ENCODE assay signal across 8 cellular contexts in the genomic region with DNA sequence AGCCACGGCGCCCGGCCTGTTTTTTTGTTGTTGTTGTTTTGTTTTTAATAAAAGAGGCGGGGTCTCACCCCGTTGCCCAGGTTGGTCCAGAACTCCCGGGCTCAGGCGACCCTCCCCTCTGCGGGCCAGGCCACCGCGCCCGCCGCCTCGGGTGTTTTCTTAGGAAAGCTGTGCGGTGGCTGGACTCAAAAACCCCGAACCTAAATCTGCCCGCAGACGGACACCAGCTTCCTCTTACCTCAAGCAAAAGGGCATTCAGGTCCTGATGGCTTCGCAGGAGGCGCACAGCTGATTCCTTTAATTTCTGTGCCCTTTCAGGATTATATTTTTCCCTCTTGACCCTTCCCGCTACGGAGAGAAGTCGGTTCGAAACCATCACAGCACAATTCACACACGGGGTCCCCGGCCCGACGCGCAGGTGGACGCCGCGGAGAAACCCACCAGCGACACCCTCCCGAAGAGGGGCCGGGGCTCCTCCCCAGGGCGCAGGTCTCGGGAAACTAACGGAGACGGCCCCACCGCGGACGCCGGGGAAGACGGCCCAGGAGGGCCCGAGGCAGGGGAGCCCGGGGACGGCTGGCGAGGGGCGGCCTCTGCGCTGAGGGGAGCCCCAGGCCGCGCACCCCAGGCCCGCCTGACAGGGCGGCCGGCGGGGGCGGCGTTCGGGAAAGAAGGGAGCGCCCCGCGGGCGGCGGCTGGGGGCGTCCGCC. TPM values are rescaled to one million over a fixed set of nuclear protein-coding genes. Genes with fewer than 3 reads are reported as not detected.
DNase-seq lines count a peak whose midpoint lies in the region; ATAC-seq and TF ChIP-seq lines count a peak whose summit lies in the region.

No MANE protein-coding gene starts in this region.

- no peaks in the 10 kb centered on the region for H3K27me3 ChIP-seq in ACC112 (ENCODE audit: insufficient read depth, low read length)
- H3K27me3 ChIP-seq in esophagus (ENCODE audit: control insufficient read depth in 1 of 2, insufficient read depth in 2 of 2, low read length in 2 of 2), result no peaks in the 10 kb centered on the region
- H3K27me3 ChIP-seq in psoas muscle (ENCODE audit: insufficient read depth in 3 of 3, low read length in 2 of 3), result peaks cover 0 to 7% (median 0%) of the 10 kb centered on the region in 3 donors

- H3K36me3 ChIP-seq in ACC112 (ENCODE audit: insufficient read depth, low read length) (0 out of 2 replicates have a peak, but pooled peaks cover 4% of the 10 kb centered on the region), esophagus (ENCODE audit: control insufficient read depth in 2 of 2, insufficient read depth in 2 of 2, low read length in 1 of 2) (no peaks in the 10 kb centered on the region), psoas muscle (ENCODE audit: insufficient read depth in 1 of 2, low read depth in 1 of 2) (no peaks in the 10 kb centered on the region)

- H2AFZ ChIP-seq in ACC112 (ENCODE audit: low read length, unreplicated experiment), result peak overlapping the region; percentile 82

- in situ Hi-C loops in SK-MEL-5 (cut with HindIII; ENCODE audit: low pct_unique_long_range_greater_than_20kb, low sequenced_read_pairs), result no loop called here

- TF ChIP-seq CTCF in psoas muscle (IDR thresholded peaks at IDR 0.05), result no peak

- H3K4me3 ChIP-seq in ACC112 (ENCODE audit: low read depth, low read length), result peak overlapping the region; percentile 99
- peak overlapping the region; percentile 66 to 87 for H3K4me3 ChIP-seq in esophagus (ENCODE audit: low read depth in 1 of 2, low read length in 2 of 2)
- peak overlapping the region; percentile 79 for H3K4me3 ChIP-seq in psoas muscle

- H3K79me2 ChIP-seq in ACC112 (ENCODE audit: control insufficient read depth, insufficient read depth, low read length, unreplicated experiment), result peaks cover 44% of the 10 kb centered on the region

- peak; percentile 2 for DNase-seq in SK-MEL-5 (ENCODE audit: low read depth, low spot score)
- no peak for DNase-seq in psoas muscle
- no peak for DNase-seq in midbrain (lab: John Stamatoyannopoulos, UW)
- no peak for DNase-seq in nucleus accumbens (lab: John Stamatoyannopoulos, UW)

- no peaks in the 10 kb centered on the region for H3K9me3 ChIP-seq in esophagus (ENCODE audit: control insufficient read depth in 2 of 2, insufficient read depth in 1 of 2, low read depth in 1 of 2, low read length in 1 of 2)
- H3K9me3 ChIP-seq in psoas muscle, result no peaks in the 10 kb centered on the region

- ATAC-seq in GM18502 (IDR thresholded peaks at IDR 0.05; ENCODE audit: poor library complexity, unreplicated experiment), result peak; percentile 35
- ATAC-seq in HG03039 (IDR thresholded peaks at IDR 0.05; ENCODE audit: unreplicated experiment), result peak; percentile 25
- no peak for ATAC-seq in psoas muscle

- WGBS in esophagus, 2 donors, result 5 to 6% methylated on average over 57 to 65 of the region's 65 CpGs
- WGBS in psoas muscle, 3 donors, result 6 to 8% (median 7%) methylated on average over 48 to 65 of the region's 65 CpGs

- peaks cover 12% of the 10 kb centered on the region for H3K4me1 ChIP-seq in ACC112 (ENCODE audit: control insufficient read depth, insufficient read depth, low read length, unreplicated experiment)
- H3K4me1 ChIP-seq in esophagus (ENCODE audit: control insufficient read depth in 2 of 2, insufficient read depth in 2 of 2, low read length in 1 of 2), result peaks cover 0 to 5% of the 10 kb centered on the region in 2 donors
- peaks cover 13% of the 10 kb centered on the region for H3K4me1 ChIP-seq in psoas muscle

- intact Hi-C loops in psoas muscle (cut with DNase I), result no loop called here

- H3K27ac ChIP-seq in ACC112 (ENCODE audit: low read depth, low read length), result peak overlapping the region; percentile 54; the same call in 1 of the 2 replicates
- no peak overlapping the region for H3K27ac ChIP-seq in esophagus (ENCODE audit: low read depth in 2 of 2, low read length in 1 of 2)
- H3K27ac ChIP-seq in psoas muscle, result no peak overlapping the region

RNA-seq across cellular contexts. Expression of a gene that starts 0.7 kb away (rescaled TPM):
- 12.0 and 14.5 TPM in 2 replicates for total RNA-seq in SK-MEL-5 (2014; rRNA removed; shearing (Covaris generic))
- polyA plus RNA-seq in SK-MEL-5 (2015; cell fraction: cytosol; rRNA removed), result 20.5 and 25.1 TPM in 2 replicates
- 157 and 241 TPM in 2 replicates for polyA plus RNA-seq in SK-MEL-5 (2015; cell fraction: nucleus; rRNA removed)
- polyA plus RNA-seq in esophagus (10 to 100 TPM in 1 of 2 donors, 1 to 10 TPM in 1; 9.9 to 18.6 TPM), psoas muscle (1 to 10 TPM; 2.2 to 3.7 (median 2.3) TPM)
- total RNA-seq in psoas muscle, result 1 to 10 TPM in 2 of 4 donors, under 1 TPM in 2; 0.79 to 1.1 (median 0.96) TPM

RNA-seq across cellular contexts. Expression of a gene that starts 12.5 kb away (rescaled TPM):
- total RNA-seq in SK-MEL-5 (2014; rRNA removed; shearing (Covaris generic)), result 19.6 and 20.2 TPM in 2 replicates
- polyA plus RNA-seq in SK-MEL-5 (2015; cell fraction: cytosol; rRNA removed), result 25.0 TPM in 2 replicates
- 75.1 and 88.7 TPM in 2 replicates for polyA plus RNA-seq in SK-MEL-5 (2015; cell fraction: nucleus; rRNA removed)
- 1 to 10 TPM; 3.6 to 6.4 TPM for polyA plus RNA-seq in esophagus
- under 1 TPM in 3 of 4 donors, not detected in 1; 0.14 to 0.47 (median 0.22) TPM for total RNA-seq in psoas muscle
- polyA plus RNA-seq in psoas muscle, result under 1 TPM; 0.18 to 0.48 (median 0.27) TPM

RNA-seq across cellular contexts. Expression of a gene that starts 57.6 kb away (rescaled TPM):
- 76.6 and 93.1 TPM in 2 replicates for total RNA-seq in SK-MEL-5 (2014; rRNA removed; shearing (Covaris generic))
- 78.5 and 82.3 TPM in 2 replicates for polyA plus RNA-seq in SK-MEL-5 (2015; cell fraction: cytosol; rRNA removed)
- 317 and 318 TPM in 2 replicates for polyA plus RNA-seq in SK-MEL-5 (2015; cell fraction: nucleus; rRNA removed)
- polyA plus RNA-seq in esophagus, result 10 to 100 TPM; 76.3 to 83.2 TPM
- 10 to 100 TPM; 57.6 to 93.6 (median 89.8) TPM for total RNA-seq in psoas muscle
- 10 to 100 TPM; 46.1 to 54.8 (median 50.7) TPM for polyA plus RNA-seq in psoas muscle

Comparison
In these comparisons a context has a peak if more than half of its experiments do, and no peak if none do; other contexts are left out.
1. ATAC-seq: peak in GM18502 (single experiment) and HG03039 (single experiment); none in psoas muscle (0 of 4).
2. RNA of a gene that starts 12.5 kb away (total RNA-seq): 19.6 to 20.2 TPM in SK-MEL-5; 0.14 to 0.47 TPM in psoas muscle; every median in the first group is over 10 times any median in the second.
3. Peak in every context shown above with its lines, with median percentiles within 50 percentile points of each other: H3K4me3 ChIP-seq.